Comparison of ENCODE assay signal across 18 cellular contexts in the genomic region with DNA sequence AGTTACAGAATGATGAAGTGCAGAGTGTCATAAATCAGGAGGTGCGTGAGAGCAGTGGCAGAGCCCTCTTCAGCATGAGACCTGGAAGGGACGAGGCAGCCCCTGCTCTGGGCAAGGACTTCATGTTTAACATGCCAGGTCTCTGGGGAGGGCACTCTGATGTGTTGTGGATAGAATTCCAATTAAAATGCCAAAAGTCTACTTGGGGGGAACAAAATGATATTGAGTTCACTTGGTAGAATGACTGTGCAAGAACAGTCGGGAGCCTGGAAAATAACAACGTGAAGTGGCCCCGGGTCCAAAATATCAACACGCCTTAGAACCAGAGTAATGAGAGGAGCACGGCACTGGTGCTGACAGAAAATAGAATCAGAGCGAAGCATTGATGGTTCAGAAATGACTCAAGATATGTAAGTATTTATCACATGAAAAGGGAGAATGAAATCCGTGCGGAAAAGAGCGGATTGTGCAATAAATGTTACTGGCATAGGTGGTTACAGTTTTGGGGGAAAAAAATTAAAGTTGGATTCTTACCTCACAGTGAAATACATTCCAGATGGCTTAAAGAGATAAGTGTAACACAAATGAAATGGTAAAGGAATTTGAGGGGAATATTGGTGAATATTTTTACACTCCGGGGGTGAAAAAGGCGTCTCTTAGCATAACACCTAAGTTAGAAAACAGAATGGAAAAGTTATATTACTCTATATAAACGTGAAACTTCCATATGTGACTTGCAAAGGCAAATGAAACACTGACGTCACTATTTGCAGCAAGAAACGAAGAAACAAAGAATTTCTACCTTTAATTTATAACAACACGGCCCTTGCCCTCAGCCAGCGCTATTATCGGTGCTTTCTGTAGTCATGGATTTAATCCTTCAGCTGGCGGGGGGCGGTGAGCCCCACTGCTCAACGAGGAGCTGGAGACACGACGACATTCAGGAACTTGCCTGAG.
"Had no signal": no experiment of that assay in that cellular context is flagged by ENCODE, and none has a peak within 500 bp of the region (broad histone marks: within the 10 kb centered on the region; RNA-seq: fewer than 3 reads in every experiment).

No MANE protein-coding gene starts in this region.

- H3K4me1 ChIP-seq: colonic mucosa, spleen had no signal

- ATAC-seq: activated CD8-positive, alpha-beta T cell treated with anti-CD3 and anti-CD28 coated beads for 36 hours; activated naive CD8-positive, alpha-beta T cell treated with anti-CD3 and anti-CD28 coated beads, Interleukin-2, amount 50 U/mL, for 24 hours; left lobe of liver; natural killer cell treated with Interleukin-12 subunit alpha and Interleukin-12 subunit beta and Interleukin-15 and Interleukin-18, amount 100 ng/mL, for 72 hours; right cardiac atrium had no signal

- H3K9me3 Mint-ChIP-seq: activated CD8-positive, alpha-beta T cell treated with anti-CD3 and anti-CD28 coated beads for 36 hours; activated naive CD8-positive, alpha-beta T cell treated with anti-CD3 and anti-CD28 coated beads, Interleukin-2, amount 50 U/mL, for 24 hours; memory B cell; natural killer cell treated with Interleukin-12 subunit alpha and Interleukin-12 subunit beta and Interleukin-15 and Interleukin-18, amount 100 ng/mL, for 72 hours; stimulated activated naive CD8-positive, alpha-beta T cell treated with anti-CD3 and anti-CD28 coated beads, Interleukin-15, Interleukin-2, amounts not matched to agents 100 ng/mL and 50 ng/mL, for 24 hours; T-helper 2 cell treated with Interferon-gamma antibody and Interleukin-4, amounts not matched to agents 5 μg/mL and 100 μg/mL, for 36 hours had no signal

- H3K4me3 Mint-ChIP-seq: activated CD8-positive, alpha-beta T cell treated with anti-CD3 and anti-CD28 coated beads for 36 hours; activated naive CD8-positive, alpha-beta T cell treated with anti-CD3 and anti-CD28 coated beads, Interleukin-2, amount 50 U/mL, for 24 hours; memory B cell; natural killer cell treated with Interleukin-12 subunit alpha and Interleukin-12 subunit beta and Interleukin-15 and Interleukin-18, amount 100 ng/mL, for 72 hours; stimulated activated naive CD8-positive, alpha-beta T cell treated with anti-CD3 and anti-CD28 coated beads, Interleukin-15, Interleukin-2, amounts not matched to agents 100 ng/mL and 50 ng/mL, for 24 hours; T-helper 2 cell treated with Interferon-gamma antibody and Interleukin-4, amounts not matched to agents 5 μg/mL and 100 μg/mL, for 36 hours had no signal

- H3K27me3 ChIP-seq: colonic mucosa had no signal

- H3K27ac Mint-ChIP-seq: activated CD8-positive, alpha-beta T cell treated with anti-CD3 and anti-CD28 coated beads for 36 hours; activated naive CD8-positive, alpha-beta T cell treated with anti-CD3 and anti-CD28 coated beads, Interleukin-2, amount 50 U/mL, for 24 hours; memory B cell; natural killer cell treated with Interleukin-12 subunit alpha and Interleukin-12 subunit beta and Interleukin-15 and Interleukin-18, amount 100 ng/mL, for 72 hours; progenitor cell of endocrine pancreas; stimulated activated naive CD8-positive, alpha-beta T cell treated with anti-CD3 and anti-CD28 coated beads, Interleukin-15, Interleukin-2, amounts not matched to agents 100 ng/mL and 50 ng/mL, for 24 hours; T-helper 2 cell treated with Interferon-gamma antibody and Interleukin-4, amounts not matched to agents 5 μg/mL and 100 μg/mL, for 36 hours had no signal

- H3K4me1 Mint-ChIP-seq: memory B cell had no signal

- H3K27ac ChIP-seq: colonic mucosa, spleen, thoracic aorta had no signal

- H3K36me3 Mint-ChIP-seq: memory B cell; natural killer cell treated with Interleukin-12 subunit alpha and Interleukin-12 subunit beta and Interleukin-15 and Interleukin-18, amount 100 ng/mL, for 72 hours had no signal

- DNase-seq: activated CD8-positive, alpha-beta memory T cell treated with anti-CD3 and anti-CD28 coated beads, Interleukin-2, amount 50 U/mL, for 48 hours; activated CD8-positive, alpha-beta T cell treated with anti-CD3 and anti-CD28 coated beads for 36 hours; activated naive CD4-positive, alpha-beta T cell; activated naive CD8-positive, alpha-beta T cell treated with anti-CD3 and anti-CD28 coated beads, Interleukin-2, amount 50 U/mL, for 24 hours; caudate nucleus; colonic mucosa; nucleus accumbens; right cardiac atrium; spleen; stimulated activated CD4-positive, alpha-beta T cell treated with anti-CD3 and anti-CD28 coated beads, Interleukin-1b, Interleukin-23, amount 100 ng/mL, for 48 hours; SW 1271 had no signal
